ENCODE assay signal across 8 cellular contexts in the genomic region with DNA sequence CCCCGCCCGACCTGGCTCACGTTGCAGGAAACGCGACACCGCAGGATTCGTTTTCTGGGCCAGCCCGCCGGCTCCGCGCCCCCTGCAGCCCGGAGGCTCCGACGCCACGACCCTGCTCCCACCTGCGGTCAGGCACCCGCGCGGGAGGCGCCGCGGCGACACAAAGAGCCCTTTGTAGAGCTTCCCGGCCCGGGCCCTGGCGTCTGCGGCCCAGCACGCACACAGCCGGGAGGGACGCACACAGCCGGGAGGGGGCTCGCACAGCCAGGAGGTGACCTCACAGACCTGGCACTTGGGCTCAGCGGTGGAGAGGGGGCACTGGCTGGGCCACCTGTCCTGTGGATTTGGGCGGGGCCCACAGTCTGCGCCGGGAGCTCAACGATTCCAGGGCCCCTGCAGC. TPM values are rescaled to one million over a fixed set of nuclear protein-coding genes. Genes with fewer than 3 reads are reported as not detected.
"Had no signal": no experiment of that assay in that cellular context is flagged by ENCODE, and none has a peak within 500 bp of the region (broad histone marks: within the 10 kb centered on the region; RNA-seq: fewer than 3 reads in every experiment).

No MANE protein-coding gene starts in this region.

RNA-seq across cellular contexts. Expression of a gene that starts 34.4 kb away (rescaled TPM):
- total RNA-seq: myocyte had no signal
- polyA plus RNA-seq: heart right ventricle, hepatocyte, mammary epithelial cell, ovary, right cardiac atrium, stomach, urinary bladder had no signal

RNA-seq across cellular contexts. Expression of a gene that starts 39.1 kb away (rescaled TPM):
- total RNA-seq: myocyte had no signal
- polyA plus RNA-seq: heart right ventricle, hepatocyte, mammary epithelial cell, ovary, right cardiac atrium, stomach, urinary bladder had no signal
